ENCODE assay signal across 11 cellular contexts in genomic region chr11:62125881-62126280, GRCh38. TPM values are rescaled to one million over a fixed set of nuclear protein-coding genes. Genes with fewer than 3 reads are reported as not detected.
DNase-seq lines count a peak whose midpoint lies in the region; ATAC-seq, FAIRE-seq and TF ChIP-seq lines count a peak whose summit lies in the region.
"Had no signal": no experiment of that assay in that cellular context is flagged by ENCODE, and none has a peak within 500 bp of the region (broad histone marks: within the 10 kb centered on the region; RNA-seq: fewer than 3 reads in every experiment).

No MANE protein-coding gene starts in this region.

- H3K4me1 Mint-ChIP-seq in GM23338: peaks cover 19% of the 10 kb centered on the region

- no peak overlapping the region for H2AFZ ChIP-seq in GM23338

- peak overlapping the region; percentile 95 for H3K4me2 ChIP-seq in GM23338

- H3K9me3 ChIP-seq in BE2C (no peaks in the 10 kb centered on the region), iPS-15b (ENCODE audit: control insufficient read depth, insufficient read depth, low read length) (no peaks in the 10 kb centered on the region), gastroesophageal sphincter (no peaks in the 10 kb centered on the region)
- H3K9me3 ChIP-seq: ascending aorta had no signal

- H3K27me3 ChIP-seq in BE2C: no peaks in the 10 kb centered on the region
- H3K27me3 ChIP-seq in GM23338 (ENCODE audit: insufficient read depth): no peaks in the 10 kb centered on the region
- H3K27me3 ChIP-seq in iPS-15b (ENCODE audit: control insufficient read depth, insufficient read depth, low read length): no peaks in the 10 kb centered on the region
- no peaks in the 10 kb centered on the region for H3K27me3 ChIP-seq in gastroesophageal sphincter
- H3K27me3 ChIP-seq: ascending aorta had no signal

- no peaks in the 10 kb centered on the region for H3F3A ChIP-seq in GM23338 (replicated peaks; ENCODE audit: low read depth)

- WGBS in gastroesophageal sphincter (ENCODE audit: low coverage in 1 of 2), 2 donors: 40 to 84% methylated on average over 1 to 2 of the region's 3 CpGs

- in situ Hi-C loops in SK-MEL-5 (cut with HindIII; ENCODE audit: low pct_unique_long_range_greater_than_20kb, low sequenced_read_pairs): no loop called here

- no peaks in the 10 kb centered on the region for H3K9me2 ChIP-seq in GM23338 (ENCODE audit: insufficient read depth)

- peak overlapping the region; percentile 99 for H3K4me3 Mint-ChIP-seq in GM23338

- H3K9me3 Mint-ChIP-seq in GM23338: no peaks in the 10 kb centered on the region

- peaks cover 27% of the 10 kb centered on the region for H3K36me3 Mint-ChIP-seq in GM23338 (ENCODE audit: low read depth)

- H4K20me1 ChIP-seq in GM23338 (replicated peaks; ENCODE audit: insufficient read depth): peaks cover 27% of the 10 kb centered on the region

- ATAC-seq in GM23338: no peak
- ATAC-seq in gastroesophageal sphincter: no peak

- peaks cover 68% of the 10 kb centered on the region for H3K79me2 ChIP-seq in GM23338 (replicated peaks; ENCODE audit: insufficient read depth)

- FAIRE-seq in GM12892 (lab: Jason Lieb, UNC): no peak
- FAIRE-seq: TTC549 had no signal

- H3K36me3 ChIP-seq in BE2C: peaks cover 17% of the 10 kb centered on the region
- H3K36me3 ChIP-seq in GM23338 (ENCODE audit: insufficient read depth): peaks cover 6% of the 10 kb centered on the region; the same call in 1 of the 2 replicates
- H3K36me3 ChIP-seq in iPS-15b (ENCODE audit: control insufficient read depth, insufficient read depth, low read length): peaks cover 28% of the 10 kb centered on the region
- H3K36me3 ChIP-seq in gastroesophageal sphincter: peaks cover 0 to 30% of the 10 kb centered on the region in 2 donors

- H3K4me3 ChIP-seq in BE2C (ENCODE audit: low read depth, low read length) (peak overlapping the region; percentile 87), GM23338 (peak overlapping the region; percentile 97; the same call in 1 of the 2 replicates), iPS-15b (ENCODE audit: low read depth, low read length) (peak overlapping the region; percentile 98), gastroesophageal sphincter (no peak overlapping the region)

- no peak for TF ChIP-seq EP300 in gastroesophageal sphincter (IDR thresholded peaks at IDR 0.05)

- H3K4me1 ChIP-seq in BE2C: no peaks in the 10 kb centered on the region
- peaks cover 12% of the 10 kb centered on the region for H3K4me1 ChIP-seq in GM23338 (ENCODE audit: insufficient read depth)
- peaks cover 14% of the 10 kb centered on the region for H3K4me1 ChIP-seq in iPS-15b (ENCODE audit: control insufficient read depth, insufficient read depth, low read length)
- peaks cover 0 to 22% (median 9%) of the 10 kb centered on the region in 3 donors for H3K4me1 ChIP-seq in gastroesophageal sphincter

- H3K27me3 Mint-ChIP-seq in GM23338 (ENCODE audit: insufficient read depth, low read depth, poor library complexity): peaks cover 5% of the 10 kb centered on the region

- H3K27ac Mint-ChIP-seq in GM23338: peak overlapping the region; percentile 77; the same call in 1 of the 2 replicates

- H3K27ac ChIP-seq in GM23338 (ENCODE audit: low read depth): no peak overlapping the region
- H3K27ac ChIP-seq in gastroesophageal sphincter: no peak overlapping the region
- H3K27ac ChIP-seq: ascending aorta had no signal

- no peak overlapping the region for H3K9ac ChIP-seq in iPS-15b (ENCODE audit: low read depth, low read length)

- TF ChIP-seq CTCF in BE2C (IDR thresholded peaks at IDR 0.05; ENCODE audit: low read depth, low read length): no peak
- no peak for TF ChIP-seq CTCF in GM23338 (conservative IDR thresholded peaks at IDR 0.05; ENCODE audit: low read depth in 2 of 2)
- TF ChIP-seq CTCF in gastroesophageal sphincter (IDR thresholded peaks at IDR 0.05): no peak

- DNase-seq in BE2C: no peak
- DNase-seq in GM23338 (ENCODE audit: low spot score): no peak
- DNase-seq in SK-MEL-5 (ENCODE audit: low read depth, low spot score): peak; percentile 99
- DNase-seq in GM12892 (ENCODE audit: insufficient read length): no peak
- no peak for DNase-seq in effector CD4-positive, alpha-beta T cell
- DNase-seq in putamen (ENCODE audit: low spot score): no peak
- DNase-seq: NCI-H146 had no signal

- TF ChIP-seq POLR2A in gastroesophageal sphincter (IDR thresholded peaks at IDR 0.05) (no peak), GM12892 (IDR thresholded peaks at IDR 0.05; ENCODE audit: low read depth, low read length) (no peak)

TF ChIP-seq in GM23338, 12 proteins besides CTCF, POLR2A, EP300 and RAD21:
- TF ChIP-seq REST (IDR thresholded peaks at IDR 0.05; ENCODE audit: unreplicated experiment) (no peak), POLR2AphosphoS5 (IDR thresholded peaks at IDR 0.05; ENCODE audit: low read depth) (no peak), EZH2 (IDR thresholded peaks at IDR 0.05; ENCODE audit: low read depth, unreplicated experiment) (no peak)

RNA-seq across cellular contexts. Expression of gene INCENP, which starts 2.1 kb away (rescaled TPM):
- polyA plus RNA-seq in BE2C (2012; ENCODE audit: insufficient read depth, insufficient read length, low read depth): 10.8 TPM
- 115 and 131 TPM in 2 replicates for total RNA-seq in GM23338 (2014; rRNA removed; shearing (Covaris generic))
- 35.6 and 41.3 TPM in 2 replicates for polyA plus RNA-seq in GM23338 (2016; fragmentation: Nextera tagmentation; extraction: Ambion mirVana)
- total RNA-seq in SK-MEL-5 (2014; rRNA removed; shearing (Covaris generic)): 54.5 and 61.8 TPM in 2 replicates
- 66.3 and 84.2 TPM in 2 replicates for polyA plus RNA-seq in SK-MEL-5 (2015; cell fraction: cytosol; rRNA removed)
- polyA plus RNA-seq in SK-MEL-5 (2015; cell fraction: nucleus; rRNA removed): 61.9 and 70.5 TPM in 2 replicates
- total RNA-seq in gastroesophageal sphincter: 10 to 100 TPM; 10.5 to 28.3 (median 16.8) TPM
- polyA plus RNA-seq in GM12892 (2012; ENCODE audit: missing spikeins): 26.3 TPM

Comparison
In these comparisons a context has a peak if more than half of its experiments do, and no peak if none do; other contexts are left out.
1. H3K4me3 ChIP-seq: peak in BE2C (single experiment), GM23338 (single experiment) and iPS-15b (single experiment); none in gastroesophageal sphincter (0 of 2).